In genomic region chr19:35801828-35802227, GRCh38 we compare ENCODE assay signal across 1 cellular context.
TF ChIP-seq lines count a peak whose summit lies in the region.

No MANE protein-coding gene starts in this region.

TF ChIP-seq in HEK293, 187 proteins besides CTCF, POLR2A, EP300 and RAD21 (continued from another document):
- no peak for TF ChIP-seq ZNF704 (tag by site-specific recombination; IDR thresholded peaks at IDR 0.05)
TF ChIP-seq in HEK293: peak in this region for 2.
